In the genomic region with DNA sequence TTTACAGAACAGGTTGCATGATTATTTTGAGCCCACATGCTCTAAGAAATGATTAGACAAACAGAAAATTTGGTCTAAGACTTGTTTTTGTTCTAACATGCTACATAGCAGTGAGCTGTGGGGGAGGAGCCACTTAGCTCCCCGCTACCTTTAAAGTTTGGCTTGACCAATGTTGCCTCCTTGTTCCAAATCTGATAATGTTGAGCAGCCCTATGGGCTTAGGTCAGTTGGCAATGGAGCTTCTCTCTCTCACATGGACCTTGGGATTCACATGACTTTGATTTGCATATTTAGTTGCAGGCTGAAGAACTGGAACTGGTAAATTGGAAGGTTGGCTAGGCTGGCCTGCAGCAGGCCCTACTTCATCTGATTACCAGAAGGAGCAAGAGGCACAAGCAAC, we compare ENCODE assay signal across 28 cellular contexts.
"Had no signal": no experiment of that assay in that cellular context is flagged by ENCODE, and none has a peak within 500 bp of the region (broad histone marks: within the 10 kb centered on the region; RNA-seq: fewer than 3 reads in every experiment).

No MANE protein-coding gene starts in this region.

- H3K4me3 ChIP-seq: colonic mucosa, coronary artery, dorsolateral prefrontal cortex, esophagus muscularis mucosa, esophagus squamous epithelium, gastrocnemius medialis, gastroesophageal sphincter, heart left ventricle, heart right ventricle had no signal

- ATAC-seq: effector memory CD8-positive, alpha-beta T cell; esophagus mucosa; foreskin keratinocyte; gastrocnemius medialis; gastroesophageal sphincter; heart left ventricle; heart right ventricle had no signal

- H3K4me1 ChIP-seq: colonic mucosa, esophagus muscularis mucosa, esophagus squamous epithelium, foreskin keratinocyte, gastrocnemius medialis, gastroesophageal sphincter, heart left ventricle, heart right ventricle had no signal

- H3K27me3 ChIP-seq: colonic mucosa, dorsolateral prefrontal cortex, esophagus muscularis mucosa, esophagus squamous epithelium, foreskin keratinocyte, gastrocnemius medialis, gastroesophageal sphincter, heart left ventricle, heart right ventricle had no signal

- H3K9me3 ChIP-seq: colonic mucosa, esophagus muscularis mucosa, esophagus squamous epithelium, gastrocnemius medialis, gastroesophageal sphincter, heart right ventricle had no signal

- H3K36me3 ChIP-seq: colonic mucosa, esophagus muscularis mucosa, esophagus squamous epithelium, gastrocnemius medialis, gastroesophageal sphincter, heart left ventricle, heart right ventricle had no signal

- DNase-seq: colonic mucosa; cortex of kidney; dermis blood vessel endothelial cell; dorsolateral prefrontal cortex; effector CD4-positive, alpha-beta T cell; effector CD8-positive, alpha-beta T cell; effector memory CD4-positive, alpha-beta T cell; effector memory CD8-positive, alpha-beta T cell; endodermal cell; erythroblast; esophagus squamous epithelium; foreskin fibroblast; foreskin keratinocyte; foreskin melanocyte; gastrocnemius medialis; glutamatergic neuron; head of caudate nucleus; heart left ventricle; heart right ventricle had no signal

- H3K27ac ChIP-seq: colonic mucosa, coronary artery, dorsolateral prefrontal cortex, epithelial cell of prostate, esophagus muscularis mucosa, esophagus squamous epithelium, foreskin keratinocyte, gastrocnemius medialis, gastroesophageal sphincter, heart left ventricle, heart right ventricle had no signal

- FAIRE-seq: colon, endometrium, endothelial cell of umbilical vein, frontal cortex had no signal
